In the genomic region with DNA sequence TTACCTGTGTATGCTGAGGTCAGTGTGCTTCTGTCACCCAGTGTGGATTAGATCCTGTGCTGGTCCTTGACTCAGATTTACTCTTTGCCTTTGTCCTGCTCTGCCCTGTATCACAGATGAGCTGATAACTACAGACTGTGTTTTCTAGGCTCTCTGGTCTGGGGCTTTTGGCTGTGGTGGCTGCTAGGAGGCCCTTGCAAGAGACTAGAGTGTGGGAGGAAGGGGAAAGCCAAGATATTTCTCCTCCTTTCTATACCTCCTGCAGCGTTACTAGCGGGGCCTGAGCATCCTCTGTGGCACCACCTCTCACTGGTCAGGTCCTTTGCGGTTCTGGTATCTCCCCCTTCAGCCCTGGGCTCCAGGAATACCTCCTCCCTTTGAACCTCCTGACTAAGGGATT, we compare ENCODE assay signal across 28 cellular contexts.
A peak's percentile ranks its signal among the peaks of the same experiment; 100 is the strongest.
DNase-seq lines count a peak whose midpoint lies in the region; ATAC-seq and TF ChIP-seq lines count a peak whose summit lies in the region.
"Had no signal": no experiment of that assay in that cellular context is flagged by ENCODE, and none has a peak within 500 bp of the region (broad histone marks: within the 10 kb centered on the region; RNA-seq: fewer than 3 reads in every experiment).

No MANE protein-coding gene starts in this region.

- no peak overlapping the region for H3K27ac ChIP-seq in foreskin keratinocyte
- H3K27ac ChIP-seq: BLaER1, coronary artery, right lobe of liver, spleen, transverse colon had no signal

- no peak overlapping the region for H3K4me3 Mint-ChIP-seq in stimulated activated effector memory CD8-positive, alpha-beta T cell treated with anti-CD3 and anti-CD28 coated beads, Interleukin-12 subunit alpha, Interleukin-12 subunit beta, amount 100 ng/mL, for 72 hours
- H3K4me3 Mint-ChIP-seq: activated CD4-positive, alpha-beta T cell treated with anti-CD3 and anti-CD28 coated beads, Interleukin-2, amount 10 ng/mL, durations not matched to agents 24 days and 14 days; activated T-cell treated with anti-CD3 and anti-CD28 coated beads, Interleukin-2, amount 50 U/mL, for 4 hours; effector memory CD8-positive, alpha-beta T cell; natural killer cell had no signal

- H3K36me3 Mint-ChIP-seq in stimulated activated effector memory CD8-positive, alpha-beta T cell treated with anti-CD3 and anti-CD28 coated beads, Interleukin-12 subunit alpha, Interleukin-12 subunit beta, amount 100 ng/mL, for 72 hours = no peaks in the 10 kb centered on the region
- H3K36me3 Mint-ChIP-seq: natural killer cell had no signal

- no peak for TF ChIP-seq CTCF in foreskin keratinocyte (conservative IDR thresholded peaks at IDR 0.05)

- no peaks in the 10 kb centered on the region for H3K4me1 ChIP-seq in foreskin keratinocyte
- H3K4me1 ChIP-seq: right lobe of liver, spleen, transverse colon had no signal

- H3K27ac Mint-ChIP-seq in stimulated activated effector memory CD8-positive, alpha-beta T cell treated with anti-CD3 and anti-CD28 coated beads, Interleukin-12 subunit alpha, Interleukin-12 subunit beta, amount 100 ng/mL, for 72 hours = no peak overlapping the region
- H3K27ac Mint-ChIP-seq: activated CD4-positive, alpha-beta T cell treated with anti-CD3 and anti-CD28 coated beads, Interleukin-2, amount 10 ng/mL, durations not matched to agents 24 days and 14 days; effector memory CD8-positive, alpha-beta T cell; natural killer cell had no signal

- no peak for DNase-seq in stimulated activated effector memory CD8-positive, alpha-beta T cell treated with anti-CD3 and anti-CD28 coated beads, Interleukin-12 subunit alpha, Interleukin-12 subunit beta, amount 100 ng/mL, for 72 hours (ENCODE audit: low spot score in 2 of 2)
- DNase-seq in foreskin keratinocyte = no peak
- no peak for DNase-seq in foreskin melanocyte
- DNase-seq: activated CD4-positive, alpha-beta T cell treated with anti-CD3 and anti-CD28 coated beads, Interleukin-2, amount 10 ng/mL, durations not matched to agents 24 days and 14 days; activated gamma-delta T cell treated with Interleukin-2 at 50 U/mL for 16 hours; activated T-cell treated with anti-CD3 and anti-CD28 coated beads, Interleukin-2, amount 50 U/mL, for 4 hours; caudate nucleus; DMS53; effector memory CD8-positive, alpha-beta T cell; mammary epithelial cell; mucosa of descending colon; natural killer cell; NCI-H1048; NCI-H446 treated with DMSO at 0.1 percent for 48 hours; nucleus accumbens; right lobe of liver; SIG-M5; spleen; stimulated activated CD4-positive, alpha-beta T cell treated with anti-CD3 and anti-CD28 coated beads, Interleukin-2, amount 100 ng/mL, for 24 hours; SW 1271; T1000; transverse colon had no signal

- H3K27me3 ChIP-seq in foreskin keratinocyte = peaks cover under 1% of the 10 kb centered on the region
- H3K27me3 ChIP-seq: BLaER1, right lobe of liver, transverse colon had no signal

- no peaks in the 10 kb centered on the region for H3K4me1 Mint-ChIP-seq in stimulated activated effector memory CD8-positive, alpha-beta T cell treated with anti-CD3 and anti-CD28 coated beads, Interleukin-12 subunit alpha, Interleukin-12 subunit beta, amount 100 ng/mL, for 72 hours
- H3K4me1 Mint-ChIP-seq: activated CD4-positive, alpha-beta T cell treated with anti-CD3 and anti-CD28 coated beads, Interleukin-2, amount 10 ng/mL, durations not matched to agents 24 days and 14 days; natural killer cell had no signal

- H3K9me3 Mint-ChIP-seq in stimulated activated effector memory CD8-positive, alpha-beta T cell treated with anti-CD3 and anti-CD28 coated beads, Interleukin-12 subunit alpha, Interleukin-12 subunit beta, amount 100 ng/mL, for 72 hours = no peaks in the 10 kb centered on the region
- H3K9me3 Mint-ChIP-seq: activated CD4-positive, alpha-beta T cell treated with anti-CD3 and anti-CD28 coated beads, Interleukin-2, amount 10 ng/mL, durations not matched to agents 24 days and 14 days; activated T-cell treated with anti-CD3 and anti-CD28 coated beads, Interleukin-2, amount 50 U/mL, for 4 hours; effector memory CD8-positive, alpha-beta T cell; natural killer cell had no signal

- ATAC-seq in GM18909 (IDR thresholded peaks at IDR 0.05; ENCODE audit: poor library complexity, unreplicated experiment) = peak; percentile 46
- ATAC-seq in GM21723 (IDR thresholded peaks at IDR 0.05; ENCODE audit: unreplicated experiment) = peak; percentile 49
- peak; percentile 76 for ATAC-seq in HG02973 (IDR thresholded peaks at IDR 0.05; ENCODE audit: unreplicated experiment)
- ATAC-seq in stimulated activated effector memory CD8-positive, alpha-beta T cell treated with anti-CD3 and anti-CD28 coated beads, Interleukin-12 subunit alpha, Interleukin-12 subunit beta, amount 100 ng/mL, for 72 hours = peak; percentile 21
- ATAC-seq in foreskin keratinocyte = no peak
- no peak for ATAC-seq in GM21619 (IDR thresholded peaks at IDR 0.05; ENCODE audit: unreplicated experiment)
- ATAC-seq: activated T-cell treated with anti-CD3 and anti-CD28 coated beads, Interleukin-2, amount 50 U/mL, for 4 hours; effector memory CD8-positive, alpha-beta T cell; mucosa of descending colon; natural killer cell; right lobe of liver had no signal

Comparison
In these comparisons a context has a peak if more than half of its experiments do, and no peak if none do; other contexts are left out.
1. ATAC-seq: peak in GM18909 (single experiment), GM21723 (single experiment), HG02973 (single experiment) and stimulated activated effector memory CD8-positive, alpha-beta T cell treated with anti-CD3 and anti-CD28 coated beads, Interleukin-12 subunit alpha, Interleukin-12 subunit beta, amount 100 ng/mL, for 72 hours (single experiment); none in foreskin keratinocyte (single experiment) and GM21619 (single experiment).